Comparison of ENCODE assay signal across 1 cellular context in the genomic region with DNA sequence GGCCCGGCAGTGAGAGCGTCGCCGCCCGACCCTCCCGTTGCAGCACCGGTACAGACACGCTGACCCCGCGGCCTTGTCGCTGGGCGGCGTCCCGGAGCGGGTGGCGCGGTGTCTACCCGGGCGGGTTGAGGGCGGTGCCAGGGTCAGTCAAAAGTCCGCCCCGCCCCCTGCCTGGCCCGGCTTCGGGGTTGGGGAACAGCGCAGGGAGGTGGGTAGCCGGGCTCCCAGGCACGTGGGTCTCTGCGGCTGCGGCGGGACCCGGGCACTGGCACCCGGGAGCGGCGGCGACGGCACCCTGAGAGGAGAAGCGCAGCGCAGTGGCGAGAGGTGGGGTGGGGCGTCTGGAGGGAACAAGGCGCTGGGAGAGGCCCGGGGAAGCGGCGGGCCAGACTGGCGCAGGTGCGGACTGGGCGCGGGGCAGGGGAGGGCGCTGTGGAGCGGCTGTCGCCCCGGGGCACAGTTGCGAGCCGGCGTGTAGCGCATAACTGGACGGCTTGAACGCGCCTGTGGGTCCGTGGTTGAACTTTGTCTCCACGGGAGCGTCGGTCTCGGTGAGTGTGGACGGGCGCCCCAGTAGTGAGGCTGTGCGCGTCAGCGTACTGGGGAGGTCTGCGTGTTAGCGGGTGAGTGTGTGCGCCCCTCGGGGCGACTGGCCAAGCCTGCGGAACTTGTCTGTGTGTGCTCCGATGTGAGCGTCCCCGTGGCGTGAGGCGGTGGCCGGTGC.
A peak's percentile ranks its signal among the peaks of the same experiment; 100 is the strongest.
TF ChIP-seq lines count a peak whose summit lies in the region.

Gene P2RY2, plus strand, starts transcription at position 176 of the 724 bp plus-strand sequence. CDS start 15,879 bp downstream, outside the sequence.

TF ChIP-seq in A549, 52 proteins besides CTCF, POLR2A, EP300 and RAD21 (continued from another document):
- no peak for TF ChIP-seq HOXB5 (CRISPR knock-in tag; IDR thresholded peaks at IDR 0.05)
- TF ChIP-seq HDAC2 (IDR thresholded peaks at IDR 0.05), result no peak; the same call in 1 of the 2 replicates
- no peak for TF ChIP-seq ESRRA (IDR thresholded peaks at IDR 0.05; ENCODE audit: borderline replicate concordance, low read length)
- no peak for TF ChIP-seq FOSL2 (IDR thresholded peaks at IDR 0.05)
- no peak for TF ChIP-seq FOSL2 (CRISPR knock-in tag; IDR thresholded peaks at IDR 0.05)
- no peak for TF ChIP-seq HOXA7 (CRISPR knock-in tag; IDR thresholded peaks at IDR 0.05)
- TF ChIP-seq MYC (IDR thresholded peaks at IDR 0.05; ENCODE audit: borderline replicate concordance, low read length), result no peak
- TF ChIP-seq, protein P1, sequence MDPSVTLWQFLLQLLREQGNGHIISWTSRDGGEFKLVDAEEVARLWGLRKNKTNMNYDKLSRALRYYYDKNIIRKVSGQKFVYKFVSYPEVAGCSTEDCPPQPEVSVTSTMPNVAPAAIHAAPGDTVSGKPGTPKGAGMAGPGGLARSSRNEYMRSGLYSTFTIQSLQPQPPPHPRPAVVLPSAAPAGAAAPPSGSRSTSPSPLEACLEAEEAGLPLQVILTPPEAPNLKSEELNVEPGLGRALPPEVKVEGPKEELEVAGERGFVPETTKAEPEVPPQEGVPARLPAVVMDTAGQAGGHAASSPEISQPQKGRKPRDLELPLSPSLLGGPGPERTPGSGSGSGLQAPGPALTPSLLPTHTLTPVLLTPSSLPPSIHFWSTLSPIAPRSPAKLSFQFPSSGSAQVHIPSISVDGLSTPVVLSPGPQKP (IDR thresholded peaks at IDR 0.05; ENCODE audit: low read depth, low read length), result no peak
- TF ChIP-seq GATA3 (IDR thresholded peaks at IDR 0.05; ENCODE audit: borderline replicate concordance), result no peak; the same call in 1 of the 2 replicates
- TF ChIP-seq EHF (CRISPR knock-in tag; IDR thresholded peaks at IDR 0.05), result no peak
- no peak; the same call in 1 of the 2 replicates for TF ChIP-seq RNF2 (IDR thresholded peaks at IDR 0.05; ENCODE audit: borderline replicate concordance, low read depth)
- TF ChIP-seq RARB (CRISPR knock-in tag; IDR thresholded peaks at IDR 0.05), result no peak
- TF ChIP-seq JUNB (IDR thresholded peaks at IDR 0.05), result no peak
- TF ChIP-seq ZNF302 (CRISPR knock-in tag; IDR thresholded peaks at IDR 0.05), result no peak
- no peak for TF ChIP-seq TFCP2L1 (CRISPR knock-in tag; IDR thresholded peaks at IDR 0.05)
- no peak for TF ChIP-seq TP53 (CRISPR knock-in tag; IDR thresholded peaks at IDR 0.05)
- no peak for TF ChIP-seq POLR2AphosphoS2 (conservative IDR thresholded peaks at IDR 0.05; ENCODE audit: low read length)
- TF ChIP-seq EHMT2 (IDR thresholded peaks at IDR 0.05; ENCODE audit: low read depth), result no peak
- TF ChIP-seq RCOR1 (IDR thresholded peaks at IDR 0.05; ENCODE audit: low read depth, low read length), result no peak
- no peak for TF ChIP-seq BCL3 (IDR thresholded peaks at IDR 0.05)
- no peak for TF ChIP-seq NR3C1 (IDR thresholded peaks at IDR 0.05)
- TF ChIP-seq CHD2 (IDR thresholded peaks at IDR 0.05; ENCODE audit: low read length, partially characterized antibody), result no peak
- TF ChIP-seq PBX3 (IDR thresholded peaks at IDR 0.05), result no peak
- TF ChIP-seq PHF8 (IDR thresholded peaks at IDR 0.05; ENCODE audit: borderline replicate concordance, low read depth), result no peak
- no peak for TF ChIP-seq CEBPB (IDR thresholded peaks at IDR 0.05)
- TF ChIP-seq ZC3H11A (IDR thresholded peaks at IDR 0.05), result no peak
- TF ChIP-seq NPAS2 (CRISPR knock-in tag; IDR thresholded peaks at IDR 0.05; ENCODE audit: borderline replicate concordance), result no peak
- no peak for TF ChIP-seq NFE2L2 (conservative IDR thresholded peaks at IDR 0.05; ENCODE audit: low read length)
- TF ChIP-seq, protein P2, sequence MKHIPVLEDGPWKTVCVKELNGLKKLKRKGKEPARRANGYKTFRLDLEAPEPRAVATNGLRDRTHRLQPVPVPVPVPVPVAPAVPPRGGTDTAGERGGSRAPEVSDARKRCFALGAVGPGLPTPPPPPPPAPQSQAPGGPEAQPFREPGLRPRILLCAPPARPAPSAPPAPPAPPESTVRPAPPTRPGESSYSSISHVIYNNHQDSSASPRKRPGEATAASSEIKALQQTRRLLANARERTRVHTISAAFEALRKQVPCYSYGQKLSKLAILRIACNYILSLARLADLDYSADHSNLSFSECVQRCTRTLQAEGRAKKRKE (CRISPR knock-in tag; IDR thresholded peaks at IDR 0.05; ENCODE audit: low read depth), result no peak
- TF ChIP-seq HOXB13 (CRISPR knock-in tag; IDR thresholded peaks at IDR 0.05; ENCODE audit: low read depth), result peak; percentile 36; the same call in 1 of the 2 replicates
- no peak for TF ChIP-seq RFX5 (IDR thresholded peaks at IDR 0.05)
- TF ChIP-seq CBX8 (IDR thresholded peaks at IDR 0.05), result no peak
- TF ChIP-seq, protein P3, sequence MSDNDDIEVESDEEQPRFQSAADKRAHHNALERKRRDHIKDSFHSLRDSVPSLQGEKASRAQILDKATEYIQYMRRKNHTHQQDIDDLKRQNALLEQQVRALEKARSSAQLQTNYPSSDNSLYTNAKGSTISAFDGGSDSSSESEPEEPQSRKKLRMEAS (IDR thresholded peaks at IDR 0.05), result peak; percentile 88
- TF ChIP-seq, protein P4, sequence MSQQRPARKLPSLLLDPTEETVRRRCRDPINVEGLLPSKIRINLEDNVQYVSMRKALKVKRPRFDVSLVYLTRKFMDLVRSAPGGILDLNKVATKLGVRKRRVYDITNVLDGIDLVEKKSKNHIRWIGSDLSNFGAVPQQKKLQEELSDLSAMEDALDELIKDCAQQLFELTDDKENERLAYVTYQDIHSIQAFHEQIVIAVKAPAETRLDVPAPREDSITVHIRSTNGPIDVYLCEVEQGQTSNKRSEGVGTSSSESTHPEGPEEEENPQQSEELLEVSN (IDR thresholded peaks at IDR 0.05; ENCODE audit: borderline replicate concordance, low read depth), result peak; percentile 84
- TF ChIP-seq HEYL (CRISPR knock-in tag; IDR thresholded peaks at IDR 0.05), result no peak
- no peak for TF ChIP-seq KDM5A (IDR thresholded peaks at IDR 0.05)
- TF ChIP-seq JUN (IDR thresholded peaks at IDR 0.05), result peak in 1 of 2 experiments; percentile 56; a peak in 2 of 5 replicates
- TF ChIP-seq FOSB (CRISPR knock-in tag; IDR thresholded peaks at IDR 0.05), result no peak
- no peak for TF ChIP-seq CBX2 (IDR thresholded peaks at IDR 0.05; ENCODE audit: borderline replicate concordance, low read depth)
- peak; percentile 56 for TF ChIP-seq SMC3 (IDR thresholded peaks at IDR 0.05)
- no peak for TF ChIP-seq KDM1A (IDR thresholded peaks at IDR 0.05; ENCODE audit: low read depth)
- TF ChIP-seq, protein P5, sequence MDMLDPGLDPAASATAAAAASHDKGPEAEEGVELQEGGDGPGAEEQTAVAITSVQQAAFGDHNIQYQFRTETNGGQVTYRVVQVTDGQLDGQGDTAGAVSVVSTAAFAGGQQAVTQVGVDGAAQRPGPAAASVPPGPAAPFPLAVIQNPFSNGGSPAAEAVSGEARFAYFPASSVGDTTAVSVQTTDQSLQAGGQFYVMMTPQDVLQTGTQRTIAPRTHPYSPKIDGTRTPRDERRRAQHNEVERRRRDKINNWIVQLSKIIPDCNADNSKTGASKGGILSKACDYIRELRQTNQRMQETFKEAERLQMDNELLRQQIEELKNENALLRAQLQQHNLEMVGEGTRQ (IDR thresholded peaks at IDR 0.05), result 0 out of 2 replicates have a peak, but pooled peaks have one; percentile 11
- TF ChIP-seq ZSCAN20 (CRISPR knock-in tag; IDR thresholded peaks at IDR 0.05), result no peak
